Comparison of ENCODE assay signal across 8 cellular contexts in genomic region chr2:85707304-85707703, GRCh38. TPM values are rescaled to one million over a fixed set of nuclear protein-coding genes. Genes with fewer than 3 reads are reported as not detected.
A peak's percentile ranks its signal among the peaks of the same experiment; 100 is the strongest.
DNase-seq lines count a peak whose midpoint lies in the region; ATAC-seq and TF ChIP-seq lines count a peak whose summit lies in the region.

No MANE protein-coding gene starts in this region.

- DNase-seq in DMS 273 (lab: John Stamatoyannopoulos, UW; ENCODE audit: unreplicated experiment) (peak; percentile 90), NB4 (ENCODE audit: low read depth) (peak; percentile 95), SK-N-MC (ENCODE audit: low read depth, low spot score) (peak; percentile 89), astrocyte of the cerebellum (ENCODE audit: low read depth) (peak; percentile 81), iPS DF 19.7 (ENCODE audit: low read depth, low spot score) (peak; percentile 48), spleen (no peak)

- H3K4me3 ChIP-seq in NB4 (ENCODE audit: low read depth, low read length) (no peak overlapping the region), SK-N-MC (peak overlapping the region; percentile 62), astrocyte of the cerebellum (ENCODE audit: low read depth, low read length) (no peak overlapping the region), spleen (peak overlapping the region in 1 of 8 donors; percentile 4)

- intact Hi-C loops in spleen (cut with DNase I; ENCODE audit: low total_unique reads): loop anchor here (5.0 kb wide), 1 partner anchor 70 kb away; no protein-coding TSS in a partner anchor

- TF ChIP-seq POLR2A in NB4 (IDR thresholded peaks at IDR 0.05; ENCODE audit: extremely low read depth, insufficient read length) (no peak), spleen (IDR thresholded peaks at IDR 0.05) (no peak)

- no peak overlapping the region for H3K27ac ChIP-seq in SK-N-MC
- H3K27ac ChIP-seq in spleen: peak overlapping the region in 7 of 8 donors; percentile 59 to 91 (median 71)

- 1 to 2% (median 2%) methylated on average over 10 of the region's 10 CpGs for WGBS in spleen, 5 donors

- ATAC-seq in GM21529 (IDR thresholded peaks at IDR 0.05; ENCODE audit: unreplicated experiment): peak; percentile 70
- no peak for ATAC-seq in HG02852 (IDR thresholded peaks at IDR 0.05; ENCODE audit: unreplicated experiment)

- peaks cover 0 to 24% (median 0%) of the 10 kb centered on the region in 7 donors for H3K27me3 ChIP-seq in spleen (replicated peaks in 1 of 7)

- peak; percentile 85 for TF ChIP-seq CTCF in NB4 (IDR thresholded peaks at IDR 0.05; ENCODE audit: low read depth, low read length)
- peak; percentile 90 for TF ChIP-seq CTCF in astrocyte of the cerebellum (IDR thresholded peaks at IDR 0.05; ENCODE audit: low read depth, low read length, missing control alignments)
- TF ChIP-seq CTCF in spleen (IDR thresholded peaks at IDR 0.05 in 8 of 11, conservative IDR thresholded peaks at IDR 0.05 in 3 of 11): peak; percentile 72 to 93 (median 86)

- H3K9me3 ChIP-seq in SK-N-MC (ENCODE audit: low read depth, low read length) (no peaks in the 10 kb centered on the region), spleen (no peaks in the 10 kb centered on the region)

- no peaks in the 10 kb centered on the region for H3K36me3 ChIP-seq in SK-N-MC (ENCODE audit: insufficient read depth, low read length)
- H3K36me3 ChIP-seq in spleen: no peaks in the 10 kb centered on the region

- peaks cover 12 to 98% (median 76%) of the 10 kb centered on the region in 6 donors for H3K4me1 ChIP-seq in spleen

- peak overlapping the region; percentile 49 for H3K9ac ChIP-seq in SK-N-MC (ENCODE audit: insufficient read length)

- in situ Hi-C loops in astrocyte of the cerebellum (cut with HindIII; ENCODE audit: low sequenced_read_pairs): loop anchor here (5.0 to 25.0 kb wide), 5 partner anchors 45 to 380 kb away; partner anchors contain the start of genes ATOH8 and TMEM150A

RNA-seq across cellular contexts. Expression of gene GNLY, which starts 13.1 kb away (rescaled TPM):
- 10 to 100 TPM; 17.4 to 87.8 (median 42.6) TPM for total RNA-seq in spleen
- 10 to 100 TPM; 13.1 to 38.9 (median 31.5) TPM for polyA plus RNA-seq in spleen

RNA-seq across cellular contexts. Expression of gene SFTPB, which starts 39.3 kb away (rescaled TPM):
- 1 to 10 TPM in 1 of 7 donors, not detected in 6; 1.9 TPM for total RNA-seq in spleen
- 1 to 10 TPM in 2 of 3 donors, under 1 TPM in 1; 0.59 to 4.0 (median 2.1) TPM for polyA plus RNA-seq in spleen

RNA-seq across cellular contexts. Expression of gene ATOH8, which starts 46.5 kb away (rescaled TPM):
- 10 to 100 TPM in 6 of 7 donors, 1 to 10 TPM in 1; 6.4 to 53.0 (median 18.6) TPM for total RNA-seq in spleen
- 10 to 100 TPM in 1 of 3 donors, 1 to 10 TPM in 2; 7.2 to 17.6 (median 9.4) TPM for polyA plus RNA-seq in spleen
